8 cellular contexts compared by ENCODE assay signal in the genomic region with DNA sequence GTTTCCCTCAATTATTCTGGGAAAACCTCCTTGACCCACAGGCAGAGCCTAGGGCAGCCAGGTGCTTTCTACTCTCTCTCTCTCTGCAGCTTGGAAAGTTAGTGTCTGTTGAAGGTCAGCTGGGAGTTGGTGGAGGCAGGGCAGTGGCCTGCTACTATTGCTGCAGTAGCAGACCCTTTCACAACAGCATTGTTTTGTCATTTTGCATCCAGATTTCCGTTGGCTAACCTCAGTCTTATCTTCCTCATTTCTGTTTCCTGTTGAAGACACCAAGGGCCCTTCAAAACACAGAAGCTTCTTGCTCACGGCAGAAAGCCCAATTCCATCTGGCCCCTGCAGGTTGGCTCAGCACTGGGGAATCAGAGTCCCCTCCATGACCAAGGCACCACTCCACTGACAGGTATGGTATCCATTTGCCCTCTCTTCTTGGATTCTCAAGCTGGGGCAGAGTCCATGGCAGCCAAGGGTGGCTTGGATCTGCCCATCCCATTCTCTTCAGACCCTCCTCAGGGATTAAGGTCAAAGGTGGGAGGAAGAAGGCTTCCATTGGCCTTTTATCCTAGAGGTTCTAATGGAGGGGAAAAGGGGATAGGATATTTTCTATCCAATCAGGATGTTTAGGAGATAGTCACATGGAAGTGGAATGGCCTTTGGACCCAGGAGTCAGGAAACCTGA. TPM values are rescaled to one million over a fixed set of nuclear protein-coding genes. Genes with fewer than 3 reads are reported as not detected.
DNase-seq lines count a peak whose midpoint lies in the region; ATAC-seq and TF ChIP-seq lines count a peak whose summit lies in the region.

No MANE protein-coding gene starts in this region.

- H3K4me3 ChIP-seq in CD8-positive, alpha-beta memory T cell (ENCODE audit: low read length), result peak overlapping the region; percentile 61
- peak overlapping the region in 3 of 10 donors; percentile 18 to 53 (median 22) for H3K4me3 ChIP-seq in heart right ventricle

- POLR2A ChIA-PET in CD8-positive, alpha-beta memory T cell (lab: Charles Lee), result interaction anchor here (0.8 kb wide), 1 partner anchor 10 kb away, joined by 3 read pairs; no protein-coding TSS in a partner anchor

- H3K9me3 Mint-ChIP-seq in CD8-positive, alpha-beta memory T cell, result no peaks in the 10 kb centered on the region

- H3K36me3 Mint-ChIP-seq in CD8-positive, alpha-beta memory T cell, result peaks cover 0 to 4% (median 0%) of the 10 kb centered on the region in 3 donors

- no peaks in the 10 kb centered on the region for H3K27me3 ChIP-seq in CD8-positive, alpha-beta memory T cell (ENCODE audit: insufficient read depth, low read length, poor library complexity, severe bottlenecking)
- H3K27me3 ChIP-seq in heart right ventricle, result peaks cover 0 to 13% (median 0%) of the 10 kb centered on the region in 7 donors

- CTCF ChIA-PET in CD8-positive, alpha-beta memory T cell (lab: Charles Lee), result no interaction called here

- intact Hi-C loops in heart right ventricle (cut with DNase I), result no loop called here

- H3K4me3 Mint-ChIP-seq in CD8-positive, alpha-beta memory T cell, result peak overlapping the region in 6 of 7 donors; percentile 57 to 80 (median 71)

- H3K27ac ChIP-seq in CD8-positive, alpha-beta memory T cell (ENCODE audit: low read depth, low read length), result peak overlapping the region; percentile 70
- peak overlapping the region in 3 of 10 donors; percentile 12 to 88 (median 56) for H3K27ac ChIP-seq in heart right ventricle

- peak; percentile 41 to 72 (median 62) for ATAC-seq in heart right ventricle
- no peak for ATAC-seq in GM19467 (IDR thresholded peaks at IDR 0.05; ENCODE audit: unreplicated experiment)

- TF ChIP-seq CTCF in GM20000 (IDR thresholded peaks at IDR 0.05; ENCODE audit: extremely low read depth, missing control alignments) (no peak), heart right ventricle (IDR thresholded peaks at IDR 0.05) (no peak)

- 34 to 49% methylated on average over 2 of the region's 2 CpGs for WGBS in heart right ventricle, 2 donors

- peaks cover 86% of the 10 kb centered on the region for H3K4me1 ChIP-seq in CD8-positive, alpha-beta memory T cell (ENCODE audit: insufficient read depth, low read length)
- H3K4me1 ChIP-seq in heart right ventricle, result peaks cover 0 to 93% (median 0%) of the 10 kb centered on the region in 9 donors

- H3K27ac Mint-ChIP-seq in CD8-positive, alpha-beta memory T cell, result peak overlapping the region; percentile 20 to 85 (median 63)

- no peaks in the 10 kb centered on the region for H3K9me3 ChIP-seq in CD8-positive, alpha-beta memory T cell (ENCODE audit: low read length)
- H3K9me3 ChIP-seq in heart right ventricle, result no peaks in the 10 kb centered on the region

- peaks cover 0 to 2% of the 10 kb centered on the region in 2 donors for H3K27me3 Mint-ChIP-seq in CD8-positive, alpha-beta memory T cell

- peaks cover 57 to 93% (median 90%) of the 10 kb centered on the region in 3 donors for H3K4me1 Mint-ChIP-seq in CD8-positive, alpha-beta memory T cell

- no peak for DNase-seq in CD8-positive, alpha-beta memory T cell
- DNase-seq in GM20000 (ENCODE audit: low spot score) (peak; percentile 12), NAMALWA (ENCODE audit: low spot score) (peak; percentile 20), heart right ventricle (peak; percentile 6 to 9), NCI-H82 treated with DMSO at 0.1 percent for 48 hours (lab: John Stamatoyannopoulos, UW; ENCODE audit: unreplicated experiment) (no peak), NCI-H2081 (lab: John Stamatoyannopoulos, UW) (no peak), NCI-H510A treated with DMSO at 0.1 percent for 48 hours (lab: John Stamatoyannopoulos, UW) (no peak)

- H3K36me3 ChIP-seq in CD8-positive, alpha-beta memory T cell (ENCODE audit: insufficient read depth, low read length), result no peaks in the 10 kb centered on the region
- peaks cover 0 to 18% (median 0%) of the 10 kb centered on the region in 9 donors for H3K36me3 ChIP-seq in heart right ventricle

RNA-seq across cellular contexts. Expression of gene VSIG4, which starts 24.6 kb away (rescaled TPM):
- under 1 TPM; 0.64 to 0.68 TPM for total RNA-seq in CD8-positive, alpha-beta memory T cell
- polyA plus RNA-seq in CD8-positive, alpha-beta memory T cell, result 2.5 TPM
- total RNA-seq in heart right ventricle, result 100 to 1,000 TPM in 1 of 10 donors, 10 to 100 TPM in 4, 1 to 10 TPM in 5; 2.9 to 106 (median 9.0) TPM
- 10 to 100 TPM; 17.5 to 32.0 TPM for polyA plus RNA-seq in heart right ventricle

Comparison
In these comparisons a context has a peak if more than half of its experiments do, and no peak if none do; other contexts are left out.
1. DNase-seq: peak in GM20000 (single experiment), NAMALWA (single experiment) and heart right ventricle (2 of 2); none in CD8-positive, alpha-beta memory T cell (0 of 5), NCI-H82 treated with DMSO at 0.1 percent for 48 hours (single experiment), NCI-H2081 (0 of 2) and NCI-H510A treated with DMSO at 0.1 percent for 48 hours (single experiment).